21 cellular contexts compared by ENCODE assay signal in genomic region chr12:121013715-121014114, GRCh38. TPM values are rescaled to one million over a fixed set of nuclear protein-coding genes. Genes with fewer than 3 reads are reported as not detected.
DNase-seq lines count a peak whose midpoint lies in the region; ATAC-seq and TF ChIP-seq lines count a peak whose summit lies in the region.
"Had no signal": no experiment of that assay in that cellular context is flagged by ENCODE, and none has a peak within 500 bp of the region (broad histone marks: within the 10 kb centered on the region; RNA-seq: fewer than 3 reads in every experiment).

No MANE protein-coding gene starts in this region.

- H4K20me1 ChIP-seq in HCT116 (ENCODE audit: insufficient read depth) (no peaks in the 10 kb centered on the region), osteoblast (ENCODE audit: insufficient read depth, low read length) (no peaks in the 10 kb centered on the region)

- no peaks in the 10 kb centered on the region for H3K9me3 Mint-ChIP-seq in activated naive CD4-positive, alpha-beta T cell treated with anti-CD3 and anti-CD28 coated beads, Interleukin-2, amount 10 ng/mL, durations not matched to agents 7 days and 5 days
- no peaks in the 10 kb centered on the region for H3K9me3 Mint-ChIP-seq in activated naive CD8-positive, alpha-beta T cell treated with anti-CD3 and anti-CD28 coated beads for 36 hours
- H3K9me3 Mint-ChIP-seq: immature natural killer cell; stimulated activated naive CD8-positive, alpha-beta T cell treated with anti-CD3 and anti-CD28 coated beads, Interleukin-15, Interleukin-2, amounts not matched to agents 100 ng/mL and 50 ng/mL, for 24 hours had no signal

- H3K4me2 ChIP-seq in HCT116 (ENCODE audit: low read length) (no peak overlapping the region), osteoblast (ENCODE audit: insufficient read depth, low read length) (no peak overlapping the region)

- H3K27ac ChIP-seq in HCT116 (ENCODE audit: low read depth, low read length) (no peak overlapping the region), osteoblast (ENCODE audit: low read depth, low read length) (no peak overlapping the region)
- H3K27ac ChIP-seq: ovary, sigmoid colon had no signal

- H3K4me3 ChIP-seq in HCT116 (replicated peaks in 1 of 2; ENCODE audit: low read depth in 1 of 2, low read length in 2 of 2), result no peak overlapping the region
- H3K4me3 ChIP-seq in osteoblast (ENCODE audit: insufficient read depth, low read length), result no peak overlapping the region
- H3K4me3 ChIP-seq: ovary, sigmoid colon had no signal

- H3K79me2 ChIP-seq in HCT116 (ENCODE audit: insufficient read depth, low read length), result peaks cover 16% of the 10 kb centered on the region
- H3K79me2 ChIP-seq in osteoblast (ENCODE audit: insufficient read depth, low read length), result peaks cover 16% of the 10 kb centered on the region

- H3K27ac Mint-ChIP-seq in activated naive CD4-positive, alpha-beta T cell treated with anti-CD3 and anti-CD28 coated beads, Interleukin-2, amount 10 ng/mL, durations not matched to agents 7 days and 5 days, result no peak overlapping the region
- no peak overlapping the region for H3K27ac Mint-ChIP-seq in activated naive CD8-positive, alpha-beta T cell treated with anti-CD3 and anti-CD28 coated beads for 36 hours
- H3K27ac Mint-ChIP-seq: immature natural killer cell; stimulated activated naive CD8-positive, alpha-beta T cell treated with anti-CD3 and anti-CD28 coated beads, Interleukin-15, Interleukin-2, amounts not matched to agents 100 ng/mL and 50 ng/mL, for 24 hours had no signal

- peaks cover 16% of the 10 kb centered on the region for H3K36me3 Mint-ChIP-seq in activated naive CD4-positive, alpha-beta T cell treated with anti-CD3 and anti-CD28 coated beads, Interleukin-2, amount 10 ng/mL, durations not matched to agents 7 days and 5 days
- peaks cover 4% of the 10 kb centered on the region for H3K36me3 Mint-ChIP-seq in activated naive CD8-positive, alpha-beta T cell treated with anti-CD3 and anti-CD28 coated beads for 36 hours

- CTCF ChIA-PET in activated naive CD4-positive, alpha-beta T cell treated with anti-CD3 and anti-CD28 coated beads, Interleukin-2, amount 10 ng/mL, durations not matched to agents 7 days and 5 days (lab: Charles Lee), result interaction anchor here (1.0 to 1.2 kb wide), 3 partner anchors 10 to 365 kb away, joined by 3 to 4 read pairs (median 3); no protein-coding TSS in a partner anchor
- CTCF ChIA-PET in HCT116 (lab: Charles Lee), result interaction anchor here (0.8 kb wide), 1 partner anchor 8 kb away, joined by 3 read pairs; no protein-coding TSS in a partner anchor

- H3K36me3 ChIP-seq in HCT116 (ENCODE audit: control insufficient read depth in 1 of 2, insufficient read depth in 2 of 2, low read length in 2 of 2), result peaks cover 5 to 12% of the 10 kb centered on the region in 2 experiments; a peak in 2 of 4 replicates
- peaks cover 22% of the 10 kb centered on the region for H3K36me3 ChIP-seq in osteoblast (ENCODE audit: insufficient read depth, low read length)
- H3K36me3 ChIP-seq: ovary had no signal

- peaks cover 25% of the 10 kb centered on the region for H3K4me1 Mint-ChIP-seq in activated naive CD4-positive, alpha-beta T cell treated with anti-CD3 and anti-CD28 coated beads, Interleukin-2, amount 10 ng/mL, durations not matched to agents 7 days and 5 days
- peaks cover 17% of the 10 kb centered on the region for H3K4me1 Mint-ChIP-seq in activated naive CD8-positive, alpha-beta T cell treated with anti-CD3 and anti-CD28 coated beads for 36 hours

- POLR2A ChIA-PET in HCT116 (lab: Charles Lee), result no interaction called here

- no peak for TF ChIP-seq POLR2A in HCT116 (IDR thresholded peaks at IDR 0.05; ENCODE audit: borderline replicate concordance, extremely low read depth, insufficient read depth, insufficient read length)

- RAD21 ChIA-PET in HCT116 (lab: Charles Lee; ENCODE audit: low non-redundant PET in 1 of 2, low total read pairs in 2 of 2, uncharacterized antibody in 2 of 2, unreplicated experiment in 2 of 2), result interaction anchor here in 1 of 2 experiments (0.6 kb wide), 1 partner anchor 606 kb away, joined by 4 read pairs; no protein-coding TSS in a partner anchor

- H3K9me3 ChIP-seq in HCT116 (ENCODE audit: control insufficient read depth in 1 of 2, insufficient read depth in 1 of 2, low read depth in 1 of 2, low read length in 2 of 2) (no peaks in the 10 kb centered on the region), osteoblast (ENCODE audit: low read depth, low read length) (no peaks in the 10 kb centered on the region)
- H3K9me3 ChIP-seq: ovary, sigmoid colon had no signal

- no peak overlapping the region for H3K9ac ChIP-seq in HCT116 (ENCODE audit: low read length)

- H3K4me1 ChIP-seq in HCT116 (ENCODE audit: control insufficient read depth in 1 of 2, insufficient read depth in 2 of 2, low read length in 2 of 2), result peaks cover 5 to 7% of the 10 kb centered on the region in 2 experiments; a peak in 3 of 4 replicates
- peaks cover 9% of the 10 kb centered on the region for H3K4me1 ChIP-seq in osteoblast (ENCODE audit: insufficient read depth, low read length)

- no TSS peak for BruUV-seq in HCT116 (replicated peaks; lab: Mats Ljungman, UMichigan)

- no peaks in the 10 kb centered on the region for H3K27me3 Mint-ChIP-seq in activated naive CD4-positive, alpha-beta T cell treated with anti-CD3 and anti-CD28 coated beads, Interleukin-2, amount 10 ng/mL, durations not matched to agents 7 days and 5 days
- no peaks in the 10 kb centered on the region for H3K27me3 Mint-ChIP-seq in activated naive CD8-positive, alpha-beta T cell treated with anti-CD3 and anti-CD28 coated beads for 36 hours
- H3K27me3 Mint-ChIP-seq: stimulated activated naive CD8-positive, alpha-beta T cell treated with anti-CD3 and anti-CD28 coated beads, Interleukin-15, Interleukin-2, amounts not matched to agents 100 ng/mL and 50 ng/mL, for 24 hours had no signal

- TF ChIP-seq CTCF in HCT116 (IDR thresholded peaks at IDR 0.05 in 2 of 3, conservative IDR thresholded peaks at IDR 0.05 in 1 of 3; ENCODE audit: borderline replicate concordance in 1 of 3, insufficient read depth in 1 of 3, low read depth in 2 of 3, low read length in 2 of 3), result 0 out of 6 replicates have a peak, but pooled peaks of 1 of the 3 experiments have one; percentile 8
- TF ChIP-seq CTCF in osteoblast (IDR thresholded peaks at IDR 0.05; ENCODE audit: extremely low read depth, low read depth, low read length), result no peak

- H3K9me2 ChIP-seq in HCT116 (ENCODE audit: insufficient read depth), result no peaks in the 10 kb centered on the region

- DNase-seq in activated naive CD4-positive, alpha-beta T cell treated with anti-CD3 and anti-CD28 coated beads, Interleukin-2, amount 10 ng/mL, durations not matched to agents 7 days and 5 days, result no peak
- no peak for DNase-seq in activated naive CD4-positive, alpha-beta T cell (lab: John Stamatoyannopoulos, UW)
- DNase-seq in HCT116 (ENCODE audit: low read depth, low spot score) (no peak), osteoblast (ENCODE audit: insufficient read length, low spot score, missing footprints) (peak; percentile 30), NCI-H1417 (lab: John Stamatoyannopoulos, UW) (no peak), SHP77 treated with DMSO at 0.1 percent for 48 hours (lab: John Stamatoyannopoulos, UW) (no peak)
- no peak for DNase-seq in activated naive CD8-positive, alpha-beta T cell treated with anti-CD3 and anti-CD28 coated beads for 36 hours
- DNase-seq: activated CD4-positive, alpha-beta T cell treated with anti-CD3 and anti-CD28 coated beads, Interleukin-2, amount 50 U/mL, for 4 hours; caudate nucleus; effector CD8-positive, alpha-beta T cell; head of caudate nucleus; immature natural killer cell; NCI-H1436; NCI-H774; ovary; sigmoid colon; trophoblast cell had no signal

- TF ChIP-seq RAD21 in HCT116 (IDR thresholded peaks at IDR 0.05; ENCODE audit: low read depth), result peak; percentile 43; the same call in 1 of the 2 replicates

- no peaks in the 10 kb centered on the region for H3K27me3 ChIP-seq in HCT116 (ENCODE audit: insufficient read depth, low read length)
- H3K27me3 ChIP-seq in osteoblast (ENCODE audit: insufficient read depth, low read length), result no peaks in the 10 kb centered on the region
- H3K27me3 ChIP-seq: ovary, sigmoid colon had no signal

- ATAC-seq in HCT116, result no peak
- ATAC-seq in GM19463 (IDR thresholded peaks at IDR 0.05; ENCODE audit: unreplicated experiment), result no peak

- intact Hi-C loops in HCT116 (cut with micrococcal nuclease), result no loop called here

- peak overlapping the region; percentile 24 for H3K4me3 Mint-ChIP-seq in activated naive CD4-positive, alpha-beta T cell treated with anti-CD3 and anti-CD28 coated beads, Interleukin-2, amount 10 ng/mL, durations not matched to agents 7 days and 5 days
- H3K4me3 Mint-ChIP-seq in activated naive CD8-positive, alpha-beta T cell treated with anti-CD3 and anti-CD28 coated beads for 36 hours, result peak overlapping the region; percentile 22
- H3K4me3 Mint-ChIP-seq: stimulated activated naive CD8-positive, alpha-beta T cell treated with anti-CD3 and anti-CD28 coated beads, Interleukin-15, Interleukin-2, amounts not matched to agents 100 ng/mL and 50 ng/mL, for 24 hours had no signal

- H2AFZ ChIP-seq in HCT116 (ENCODE audit: low read depth, low read length, poor library complexity, severe bottlenecking) (no peak overlapping the region), osteoblast (ENCODE audit: low read length) (no peak overlapping the region)

TF ChIP-seq in HCT116, 20 proteins besides CTCF, POLR2A, EP300 and RAD21 (continues in another document):
- TF ChIP-seq SRF (IDR thresholded peaks at IDR 0.05; ENCODE audit: low read depth) (no peak), EGR1 (IDR thresholded peaks at IDR 0.05; ENCODE audit: low read depth) (no peak), EZH2phosphoT487 (IDR thresholded peaks at IDR 0.05; ENCODE audit: borderline replicate concordance) (no peak), MAX (IDR thresholded peaks at IDR 0.05) (no peak), CBX3 (IDR thresholded peaks at IDR 0.05; ENCODE audit: low read depth) (no peak), POLR2AphosphoS5 (IDR thresholded peaks at IDR 0.05; ENCODE audit: low read depth, low read length) (no peak), ELF1 (IDR thresholded peaks at IDR 0.05; ENCODE audit: borderline replicate concordance, low read depth) (no peak)

RNA-seq across cellular contexts. Expression of gene C12orf43, which starts 2.6 kb away (rescaled TPM):
- total RNA-seq in HCT116 (2021; ENCODE audit: unreplicated experiment), result 16.2 TPM
- 9.7 and 10.8 TPM in 2 replicates for polyA plus RNA-seq in HCT116 (2012)
- 10 to 100 TPM; 32.4 to 35.8 TPM for total RNA-seq in activated naive CD8-positive, alpha-beta T cell treated with anti-CD3 and anti-CD28 coated beads for 36 hours
- 11.8 and 15.2 TPM in 2 replicates for total RNA-seq in osteoblast

RNA-seq across cellular contexts. Expression of gene OASL, which starts 25.3 kb away (rescaled TPM):
- total RNA-seq in HCT116 (2021; ENCODE audit: unreplicated experiment), result 4.1 TPM
- polyA plus RNA-seq in HCT116 (2012), result 2.8 and 5.2 TPM in 2 replicates
- 10 to 100 TPM; 16.9 to 17.2 TPM for total RNA-seq in activated naive CD8-positive, alpha-beta T cell treated with anti-CD3 and anti-CD28 coated beads for 36 hours
- 0.72 and 1.2 TPM in 2 replicates for total RNA-seq in osteoblast

RNA-seq across cellular contexts. Expression of gene HNF1A, which starts 35.4 kb away (rescaled TPM):
- total RNA-seq in HCT116 (2021; ENCODE audit: unreplicated experiment), result not detected
- polyA plus RNA-seq in HCT116 (2012), result 0.03 TPM in 1 of 2 replicates, not detected in the other
- not detected for total RNA-seq in activated naive CD8-positive, alpha-beta T cell treated with anti-CD3 and anti-CD28 coated beads for 36 hours
- total RNA-seq in osteoblast, result not detected in 2 replicates
- total RNA-seq: fibroblast of lung had no signal
- polyA plus RNA-seq: AG04450, fibroblast of lung, immature natural killer cell had no signal
